30 cellular contexts compared by ENCODE assay signal in genomic region chr3:99863002-99863401, GRCh38. TPM values are rescaled to one million over a fixed set of nuclear protein-coding genes. Genes with fewer than 3 reads are reported as not detected.
DNase-seq lines count a peak whose midpoint lies in the region; ATAC-seq, FAIRE-seq and TF ChIP-seq lines count a peak whose summit lies in the region.
"Had no signal": no experiment of that assay in that cellular context is flagged by ENCODE, and none has a peak within 500 bp of the region (broad histone marks: within the 10 kb centered on the region; RNA-seq: fewer than 3 reads in every experiment).

No MANE protein-coding gene starts in this region.

- intact Hi-C loops in HepG2 (cut with micrococcal nuclease; ENCODE audit: unreplicated experiment) (no loop called here), right lobe of liver (cut with DNase I) (no loop called here), esophagus muscularis mucosa (cut with DNase I) (no loop called here), aorta (cut with DNase I) (loop anchor here in 1 of 2 donors (10.0 kb wide), 1 partner anchor 292 kb away; no protein-coding TSS in a partner anchor), A673 (cut with micrococcal nuclease; ENCODE audit: unreplicated experiment) (no loop called here)
- intact Hi-C loops in naive thymus-derived CD4-positive, alpha-beta T cell (cut with micrococcal nuclease): no loop called here

- in situ Hi-C loops in HepG2 (cut with HindIII; ENCODE audit: extremely low pct_ligation_motif_present, low pct_unique_long_range_greater_than_20kb): no loop called here

- no peak for TF ChIP-seq RAD21 in HepG2 (CRISPR knock-in tag; IDR thresholded peaks at IDR 0.05)

- BruUV-seq in HepG2 (replicated peaks; lab: Mats Ljungman, UMichigan) (no TSS peak), A673 (replicated peaks; lab: Mats Ljungman, UMichigan) (no TSS peak)

- H3K36me3 Mint-ChIP-seq in naive thymus-derived CD4-positive, alpha-beta T cell: peaks cover 5 to 26% (median 6%) of the 10 kb centered on the region in 5 donors

- H3K9ac ChIP-seq in HepG2 (ENCODE audit: insufficient read depth, low read depth, low read length) (no peak overlapping the region), rectal smooth muscle tissue (ENCODE audit: low read length) (no peak overlapping the region)

- H3K27ac ChIP-seq in HepG2 (ENCODE audit: extremely low read length, insufficient read depth, low read length): no peak overlapping the region
- no peak overlapping the region for H3K27ac ChIP-seq in right lobe of liver
- H3K27ac ChIP-seq in esophagus muscularis mucosa (replicated peaks in 1 of 4): peak overlapping the region; percentile 85 to 96 (median 94)
- peak overlapping the region; percentile 68 for H3K27ac ChIP-seq in rectal smooth muscle tissue (ENCODE audit: low read depth, low read length)
- H3K27ac ChIP-seq in aorta (ENCODE audit: low read depth in 1 of 2, low read length in 2 of 2): peak overlapping the region; percentile 69 to 88
- no peak overlapping the region for H3K27ac ChIP-seq in naive thymus-derived CD4-positive, alpha-beta T cell (ENCODE audit: low read depth, low read length)
- H3K27ac ChIP-seq in A673 (ENCODE audit: low read depth, low read length, poor library complexity, severe bottlenecking): no peak overlapping the region
- H3K27ac ChIP-seq: dorsolateral prefrontal cortex had no signal

- H3K27me3 ChIP-seq in HepG2 (ENCODE audit: control insufficient read depth in 1 of 2, insufficient read depth in 2 of 2, low read length in 2 of 2) (no peaks in the 10 kb centered on the region), right lobe of liver (no peaks in the 10 kb centered on the region), esophagus muscularis mucosa (no peaks in the 10 kb centered on the region), rectal smooth muscle tissue (ENCODE audit: control insufficient read depth, insufficient read depth, low read length) (no peaks in the 10 kb centered on the region), aorta (ENCODE audit: control insufficient read depth in 1 of 2, insufficient read depth in 2 of 2, low read length in 1 of 2) (no peaks in the 10 kb centered on the region), A673 (replicated peaks; ENCODE audit: insufficient read depth, low read depth, low read length, poor library complexity) (no peaks in the 10 kb centered on the region)
- no peaks in the 10 kb centered on the region for H3K27me3 ChIP-seq in naive thymus-derived CD4-positive, alpha-beta T cell (ENCODE audit: control insufficient read depth in 2 of 2, insufficient read depth in 2 of 2, low read length in 2 of 2)
- H3K27me3 ChIP-seq: dorsolateral prefrontal cortex, tibial nerve had no signal

- H3K4me3 Mint-ChIP-seq in naive thymus-derived CD4-positive, alpha-beta T cell: no peak overlapping the region
- H3K4me3 Mint-ChIP-seq: activated CD4-positive, alpha-beta memory T cell treated with anti-CD3 and anti-CD28 coated beads for 36 hours; activated naive CD8-positive, alpha-beta T cell; activated T-helper 17 cell treated with anti-CD3 and anti-CD28 coated beads, Interleukin-2, amount 50 U/mL, for 72 hours; CD4-positive, alpha-beta memory T cell had no signal

- TF ChIP-seq POLR2A in HepG2 (IDR thresholded peaks at IDR 0.05; ENCODE audit: insufficient read depth in 1 of 2, low read depth in 2 of 2, low read length in 2 of 2): no peak
- no peak for TF ChIP-seq POLR2A in right lobe of liver (IDR thresholded peaks at IDR 0.05)
- TF ChIP-seq POLR2A in esophagus muscularis mucosa (IDR thresholded peaks at IDR 0.05; ENCODE audit: low read depth): no peak

- peaks cover 17 to 65% (median 26%) of the 10 kb centered on the region in 7 donors for H3K4me1 Mint-ChIP-seq in naive thymus-derived CD4-positive, alpha-beta T cell

- DNase-seq in HepG2 (ENCODE audit: low spot score): no peak
- no peak for DNase-seq in right lobe of liver
- no peak for DNase-seq in esophagus muscularis mucosa (ENCODE audit: extremely low spot score)
- no peak for DNase-seq in aorta
- DNase-seq in naive thymus-derived CD4-positive, alpha-beta T cell: no peak
- DNase-seq in HUDEP-2 (lab: John Stamatoyannopoulos, UW; ENCODE audit: unreplicated experiment in 76 of 76): no peak
- DNase-seq in A673 (ENCODE audit: low spot score): no peak
- DNase-seq: activated CD4-positive, alpha-beta memory T cell treated with anti-CD3 and anti-CD28 coated beads for 36 hours; activated CD8-positive, alpha-beta memory T cell treated with anti-CD3 and anti-CD28 coated beads, Interleukin-2, amount 50 U/mL, for 48 hours; CD4-positive, alpha-beta memory T cell; central memory CD4-positive, alpha-beta T cell; DMS 273 treated with DMSO at 0.1 percent for 48 hours; dorsolateral prefrontal cortex; glutamatergic neuron; islet precursor cell; KBM-7; left ventricle myocardium superior; NCI-H1417; NCI-H2081; NCI-H345; stimulated activated naive CD8-positive, alpha-beta T cell treated with anti-CD3 and anti-CD28 coated beads, Interleukin-15, Interleukin-2, amounts not matched to agents 100 U/mL and 50 U/mL, for 24 hours; T-helper 1 cell had no signal

- no peak overlapping the region for H3K4me3 ChIP-seq in HepG2 (replicated peaks in 1 of 3; ENCODE audit: insufficient read depth in 1 of 3, low read depth in 2 of 3, low read length in 3 of 3)
- H3K4me3 ChIP-seq in right lobe of liver: no peak overlapping the region
- no peak overlapping the region for H3K4me3 ChIP-seq in esophagus muscularis mucosa
- no peak overlapping the region for H3K4me3 ChIP-seq in rectal smooth muscle tissue (ENCODE audit: low read length)
- H3K4me3 ChIP-seq in aorta (ENCODE audit: low read length in 2 of 2): no peak overlapping the region
- no peak overlapping the region for H3K4me3 ChIP-seq in naive thymus-derived CD4-positive, alpha-beta T cell (ENCODE audit: low read length)
- no peak overlapping the region for H3K4me3 ChIP-seq in A673 (ENCODE audit: low read depth, low read length, poor library complexity, severe bottlenecking)
- H3K4me3 ChIP-seq: dorsolateral prefrontal cortex, tibial nerve had no signal

- ATAC-seq in HepG2 (no peak), right lobe of liver (no peak), aorta (ENCODE audit: low FRiP score) (no peak)
- no peak for ATAC-seq in naive thymus-derived CD4-positive, alpha-beta T cell
- ATAC-seq: activated CD4-positive, CD25-positive, alpha-beta regulatory T cell treated with anti-CD3 and anti-CD28 coated beads, Interleukin-2, amount 50 U/mL, for 24 hours; activated T-helper 17 cell treated with anti-CD3 and anti-CD28 coated beads, Interleukin-2, amount 50 U/mL, for 72 hours; left ventricle myocardium superior; sciatic nerve; stimulated activated naive CD8-positive, alpha-beta T cell treated with anti-CD3 and anti-CD28 coated beads, Interleukin-15, Interleukin-2, amounts not matched to agents 100 U/mL and 50 U/mL, for 24 hours had no signal

- no peak overlapping the region for H3K4me2 ChIP-seq in HepG2 (ENCODE audit: low read depth, low read length)

- H3K36me3 ChIP-seq in HepG2 (replicated peaks in 1 of 2; ENCODE audit: control insufficient read depth in 1 of 2, insufficient read depth in 2 of 2, low read length in 2 of 2) (peaks cover 20 to 71% of the 10 kb centered on the region in 2 experiments), right lobe of liver (no peaks in the 10 kb centered on the region), esophagus muscularis mucosa (peaks cover 0 to 74% (median 9%) of the 10 kb centered on the region in 4 donors), rectal smooth muscle tissue (ENCODE audit: control insufficient read depth, insufficient read depth, low read length) (peaks cover 8% of the 10 kb centered on the region), aorta (ENCODE audit: control insufficient read depth in 1 of 2, insufficient read depth in 2 of 2, low read length in 1 of 2) (peaks cover 2 to 9% of the 10 kb centered on the region in 2 donors), A673 (ENCODE audit: insufficient read depth, low read length, poor library complexity, severe bottlenecking) (no peaks in the 10 kb centered on the region)
- no peaks in the 10 kb centered on the region for H3K36me3 ChIP-seq in naive thymus-derived CD4-positive, alpha-beta T cell (ENCODE audit: control insufficient read depth in 2 of 3, insufficient read depth in 3 of 3, low read length in 3 of 3)

- peak overlapping the region in 1 of 9 donors; percentile 0 for H3K27ac Mint-ChIP-seq in naive thymus-derived CD4-positive, alpha-beta T cell
- H3K27ac Mint-ChIP-seq: activated CD4-positive, alpha-beta memory T cell treated with anti-CD3 and anti-CD28 coated beads for 36 hours; activated naive CD8-positive, alpha-beta T cell; activated T-helper 17 cell treated with anti-CD3 and anti-CD28 coated beads, Interleukin-2, amount 50 U/mL, for 72 hours; CD4-positive, alpha-beta memory T cell had no signal

- WGBS in HepG2 (ENCODE audit: low lambda C conversion rate): 90% methylated on average over 5 of the region's 6 CpGs
- WGBS in right lobe of liver (ENCODE audit: insufficient coverage, low coverage, low lambda C conversion rate, missing lambda C conversion rate): 54% methylated on average over 3 of the region's 6 CpGs
- WGBS in esophagus muscularis mucosa: 88% methylated on average over 6 of the region's 6 CpGs
- WGBS in aorta, 2 donors: 50 to 63% methylated on average over 6 of the region's 6 CpGs

- CTCF ChIA-PET in HepG2 (lab: Yijun Ruan, JAX; ENCODE audit: low intra/inter-chr PET ratio, low total read pairs): no interaction called here
- CTCF ChIA-PET in naive thymus-derived CD4-positive, alpha-beta T cell (lab: Charles Lee): no interaction called here
- CTCF ChIA-PET in A673 (lab: Charles Lee): no interaction called here

- H3K9me3 Mint-ChIP-seq in naive thymus-derived CD4-positive, alpha-beta T cell: no peaks in the 10 kb centered on the region
- H3K9me3 Mint-ChIP-seq: activated CD4-positive, alpha-beta memory T cell treated with anti-CD3 and anti-CD28 coated beads for 36 hours; activated T-helper 17 cell treated with anti-CD3 and anti-CD28 coated beads, Interleukin-2, amount 50 U/mL, for 72 hours; CD4-positive, alpha-beta memory T cell had no signal

- no peak for TF ChIP-seq CTCF in HepG2 (CRISPR knock-in tag; IDR thresholded peaks at IDR 0.05)
- no peak for TF ChIP-seq CTCF in right lobe of liver (IDR thresholded peaks at IDR 0.05)
- no peak for TF ChIP-seq CTCF in esophagus muscularis mucosa (IDR thresholded peaks at IDR 0.05)
- no peak for TF ChIP-seq CTCF in A673 (conservative IDR thresholded peaks at IDR 0.05; ENCODE audit: low read depth, low read length)

- FAIRE-seq in HepG2 (lab: Jason Lieb, UNC): no peak
- FAIRE-seq: H1, TTC549 had no signal

- POLR2A ChIA-PET in HepG2 (lab: Yijun Ruan, JAX): no interaction called here
- POLR2A ChIA-PET in naive thymus-derived CD4-positive, alpha-beta T cell (lab: Charles Lee): no interaction called here
- POLR2A ChIA-PET in A673 (lab: Charles Lee; ENCODE audit: low non-redundant PET): no interaction called here

- TF ChIP-seq EP300 in HepG2 (IDR thresholded peaks at IDR 0.05; ENCODE audit: low read depth in 2 of 2, low read length in 2 of 2) (no peak), HepG2 (CRISPR knock-in tag; IDR thresholded peaks at IDR 0.05; ENCODE audit: borderline replicate concordance) (no peak), esophagus muscularis mucosa (IDR thresholded peaks at IDR 0.05) (no peak)

- H4K20me1 ChIP-seq in HepG2 (ENCODE audit: insufficient read depth, low read length): peaks cover 96% of the 10 kb centered on the region

- H3K4me1 ChIP-seq in HepG2 (ENCODE audit: insufficient read depth, low read length) (peaks cover 94% of the 10 kb centered on the region), right lobe of liver (no peaks in the 10 kb centered on the region), esophagus muscularis mucosa (peaks cover 47 to 100% (median 98%) of the 10 kb centered on the region in 4 donors), rectal smooth muscle tissue (ENCODE audit: control insufficient read depth, insufficient read depth, low read length) (peaks cover 58% of the 10 kb centered on the region), aorta (ENCODE audit: control insufficient read depth in 1 of 2, insufficient read depth in 2 of 2, low read length in 2 of 2) (peaks cover 10 to 29% of the 10 kb centered on the region in 2 donors), A673 (ENCODE audit: insufficient read depth, low read length, poor library complexity, severe bottlenecking) (peaks cover 14% of the 10 kb centered on the region)
- H3K4me1 ChIP-seq in naive thymus-derived CD4-positive, alpha-beta T cell (ENCODE audit: control insufficient read depth in 2 of 2, insufficient read depth in 2 of 2, low read length in 2 of 2): peaks cover 0 to 8% of the 10 kb centered on the region in 2 donors

- H3K79me2 ChIP-seq in HepG2 (ENCODE audit: insufficient read depth, low read length): peaks cover 96% of the 10 kb centered on the region

- no peaks in the 10 kb centered on the region for H3K9me3 ChIP-seq in HepG2 (ENCODE audit: low read length)
- H3K9me3 ChIP-seq in right lobe of liver: no peaks in the 10 kb centered on the region
- H3K9me3 ChIP-seq in esophagus muscularis mucosa: no peaks in the 10 kb centered on the region
- H3K9me3 ChIP-seq in aorta (ENCODE audit: control insufficient read depth, low read length): no peaks in the 10 kb centered on the region
- H3K9me3 ChIP-seq in naive thymus-derived CD4-positive, alpha-beta T cell (ENCODE audit: control insufficient read depth in 2 of 3, low read length in 3 of 3): no peaks in the 10 kb centered on the region
- H3K9me3 ChIP-seq in A673 (ENCODE audit: low read depth, low read length, poor library complexity, severe bottlenecking): no peaks in the 10 kb centered on the region
- H3K9me3 ChIP-seq: tibial nerve had no signal

- no peak overlapping the region for H2AFZ ChIP-seq in HepG2 (ENCODE audit: low read length)

- H3K27me3 Mint-ChIP-seq in naive thymus-derived CD4-positive, alpha-beta T cell: no peaks in the 10 kb centered on the region
- H3K27me3 Mint-ChIP-seq: activated CD4-positive, alpha-beta memory T cell treated with anti-CD3 and anti-CD28 coated beads for 36 hours; activated naive CD8-positive, alpha-beta T cell; activated T-helper 17 cell treated with anti-CD3 and anti-CD28 coated beads, Interleukin-2, amount 50 U/mL, for 72 hours; CD4-positive, alpha-beta memory T cell had no signal

RNA-seq across cellular contexts. Expression of gene CMSS1, which starts 45.3 kb away (rescaled TPM):
- total RNA-seq in HepG2 (2016; rRNA removed; fragmentation: Illumina TruSeq; extraction: Trizol) (48.7 and 84.6 TPM in 2 replicates), right lobe of liver (10 to 100 TPM; 10.1 to 14.6 (median 11.6) TPM), esophagus muscularis mucosa (10 to 100 TPM; 11.2 to 16.3 (median 14.1) TPM), aorta (10 to 100 TPM; 21.3 to 31.0 TPM), A673 (2021) (98.6 and 103 TPM in 2 replicates)
- total RNA-seq in HepG2 (2016; cell fraction: cytosol; rRNA removed; fragmentation: Illumina TruSeq; extraction: Trizol; ENCODE audit: low read depth): 22.7 and 23.9 TPM in 2 replicates
- total RNA-seq in HepG2 (2016; cell fraction: insoluble cytoplasmic fraction; rRNA removed; fragmentation: Illumina TruSeq; extraction: Trizol): 58.0 and 83.6 TPM in 2 replicates
- 35.7 and 38.1 TPM in 2 replicates for total RNA-seq in HepG2 (2016; cell fraction: membrane; rRNA removed; fragmentation: Illumina TruSeq; extraction: Trizol)
- 32.8 and 34.1 TPM in 2 replicates for total RNA-seq in HepG2 (2016; cell fraction: nucleus; rRNA removed; fragmentation: Illumina TruSeq; extraction: Trizol)
- polyA plus RNA-seq in HepG2 (2011; rRNA removed) (4.2 and 6.4 TPM in 2 replicates), aorta (10 to 100 TPM; 35.6 to 36.3 TPM)
- 2.9 and 4.7 TPM in 2 replicates for polyA plus RNA-seq in HepG2 (2011; cell fraction: cytosol; rRNA removed)
- polyA plus RNA-seq in HepG2 (2011; cell fraction: nucleus; rRNA removed): 1.4 and 2.2 TPM in 2 replicates
- 21.0 and 28.1 TPM in 2 replicates for polyA plus RNA-seq in HepG2 (2012)
- 25.4 and 39.7 TPM in 2 replicates for polyA plus RNA-seq in HepG2 (2016; cell fraction: cytosol; fragmentation: Illumina TruSeq; extraction: Trizol; ENCODE audit: low read depth)
- polyA plus RNA-seq in HepG2 (2016; cell fraction: insoluble cytoplasmic fraction; fragmentation: Illumina TruSeq; extraction: Trizol; ENCODE audit: low read depth): 89.7 and 91.9 TPM in 2 replicates
- polyA plus RNA-seq in HepG2 (2016; cell fraction: membrane; fragmentation: Illumina TruSeq; extraction: Trizol; ENCODE audit: low read depth): 36.2 and 40.4 TPM in 2 replicates
- 38.0 and 40.1 TPM in 2 replicates for polyA plus RNA-seq in HepG2 (2016; cell fraction: nucleus; fragmentation: Illumina TruSeq; extraction: Trizol; ENCODE audit: insufficient read depth, low read depth)
- 6.4 and 8.1 TPM in 2 replicates for polyA minus RNA-seq in HepG2 (2011; rRNA and poly(A)+ RNA removed; ENCODE audit: low replicate concordance)
- polyA minus RNA-seq in HepG2 (2011; cell fraction: cytosol; rRNA and poly(A)+ RNA removed): 5.3 and 6.2 TPM in 2 replicates
- 8.4 and 9.8 TPM in 2 replicates for polyA minus RNA-seq in HepG2 (2011; cell fraction: nucleus; rRNA and poly(A)+ RNA removed)
- 10 to 100 TPM; 14.9 to 47.7 (median 18.2) TPM for total RNA-seq in naive thymus-derived CD4-positive, alpha-beta T cell
- 10 to 100 TPM; 22.4 to 25.6 TPM for polyA plus RNA-seq in naive thymus-derived CD4-positive, alpha-beta T cell

Comparison
In these comparisons a context has a peak if more than half of its experiments do, and no peak if none do; other contexts are left out.
1. H3K27ac ChIP-seq: peak in esophagus muscularis mucosa (4 of 4), rectal smooth muscle tissue (single experiment) and aorta (2 of 2); none in HepG2 (single experiment), right lobe of liver (0 of 3), naive thymus-derived CD4-positive, alpha-beta T cell (single experiment) and A673 (single experiment).